28 cellular contexts compared by ENCODE assay signal in genomic region chr4:174926958-174927357, GRCh38. TPM values are rescaled to one million over a fixed set of nuclear protein-coding genes. Genes with fewer than 3 reads are reported as not detected.
"Had no signal": no experiment of that assay in that cellular context is flagged by ENCODE, and none has a peak within 500 bp of the region (broad histone marks: within the 10 kb centered on the region; RNA-seq: fewer than 3 reads in every experiment).

No MANE protein-coding gene starts in this region.

- H3K9me3 Mint-ChIP-seq: activated CD4-positive, alpha-beta T cell treated with anti-CD3 and anti-CD28 coated beads, Interleukin-2, amount 10 ng/mL, durations not matched to agents 7 days and 5 days; activated T-cell treated with anti-CD3 and anti-CD28 coated beads, Interleukin-2, amount 50 U/mL, for 4 hours; neural progenitor cell had no signal

- DNase-seq: activated CD4-positive, alpha-beta T cell treated with anti-CD3 and anti-CD28 coated beads, Interleukin-2, amount 10 ng/mL, durations not matched to agents 7 days and 5 days; activated CD8-positive, alpha-beta T cell treated with anti-CD3 and anti-CD28 coated beads, Interleukin-2, amount 10 ng/mL, durations not matched to agents 7 days and 5 days; activated effector memory CD4-positive, alpha-beta T cell treated with Interleukin-2 at 50 U/mL for 16 hours; activated naive CD4-positive, alpha-beta T cell treated with anti-CD3 and anti-CD28 coated beads, Interleukin-2, amount 50 U/mL, for 16 hours; activated T-cell treated with anti-CD3 and anti-CD28 coated beads, Interleukin-2, amount 50 U/mL, for 4 hours; aorta; brain microvascular endothelial cell; gastrocnemius medialis; head of caudate nucleus; kidney; left ventricle myocardium inferior; mesenchymal stem cell; mucosa of descending colon; naive thymus-derived CD4-positive, alpha-beta T cell; stimulated activated CD4-positive, alpha-beta T cell treated with anti-CD3 and anti-CD28 coated beads, Interleukin-12 subunit alpha, Interleukin-12 subunit beta, amount 100 ng/mL, for 4 hours; stimulated activated CD4-positive, alpha-beta T cell treated with anti-CD3 and anti-CD28 coated beads, Interleukin-1b, Interleukin-23, amount 100 ng/mL, for 48 hours; stimulated activated naive CD8-positive, alpha-beta T cell treated with anti-CD3 and anti-CD28 coated beads, Interleukin-15, Interleukin-2, amounts not matched to agents 100 U/mL and 50 U/mL, for 24 hours; substantia nigra; T-helper 9 cell; tibial artery had no signal

- H3K4me3 Mint-ChIP-seq: activated CD4-positive, alpha-beta T cell treated with anti-CD3 and anti-CD28 coated beads, Interleukin-2, amount 10 ng/mL, durations not matched to agents 7 days and 5 days; activated CD8-positive, alpha-beta T cell treated with anti-CD3 and anti-CD28 coated beads, Interleukin-2, amount 10 ng/mL, durations not matched to agents 7 days and 5 days; activated T-cell treated with anti-CD3 and anti-CD28 coated beads, Interleukin-2, amount 50 U/mL, for 4 hours; central memory CD8-positive, alpha-beta T cell; naive thymus-derived CD4-positive, alpha-beta T cell; neural progenitor cell had no signal

- H3K9ac ChIP-seq: neural progenitor cell had no signal

- H3K4me1 ChIP-seq: gastrocnemius medialis, left ventricle myocardium inferior, neural progenitor cell, prostate gland, right atrium auricular region, tibial artery had no signal

- H3K4me3 ChIP-seq: coronary artery, gastrocnemius medialis, left ventricle myocardium inferior, mucosa of descending colon, neural progenitor cell, prostate gland, right atrium auricular region, tibial artery had no signal

- H3K27me3 Mint-ChIP-seq: activated CD4-positive, alpha-beta T cell treated with anti-CD3 and anti-CD28 coated beads, Interleukin-2, amount 10 ng/mL, durations not matched to agents 7 days and 5 days; central memory CD8-positive, alpha-beta T cell; naive thymus-derived CD4-positive, alpha-beta T cell had no signal

- H3K4me1 Mint-ChIP-seq: activated CD4-positive, alpha-beta T cell treated with anti-CD3 and anti-CD28 coated beads, Interleukin-2, amount 10 ng/mL, durations not matched to agents 7 days and 5 days; central memory CD8-positive, alpha-beta T cell; naive thymus-derived CD4-positive, alpha-beta T cell; neural progenitor cell had no signal

- H3K36me3 Mint-ChIP-seq: naive thymus-derived CD4-positive, alpha-beta T cell; neural progenitor cell had no signal

- H3K36me3 ChIP-seq: brain microvascular endothelial cell, gastrocnemius medialis, left ventricle myocardium inferior, neural progenitor cell, prostate gland, right atrium auricular region, tibial artery had no signal

- H3K4me2 ChIP-seq: neural progenitor cell had no signal

- ATAC-seq: activated CD4-positive, CD25-positive, alpha-beta regulatory T cell treated with anti-CD3 and anti-CD28 coated beads, Interleukin-2, amount 50 U/mL, for 24 hours; activated CD8-positive, alpha-beta T cell treated with anti-CD3 and anti-CD28 coated beads, Interleukin-2, amount 10 ng/mL, durations not matched to agents 7 days and 5 days; activated T-cell treated with anti-CD3 and anti-CD28 coated beads, Interleukin-2, amount 50 U/mL, for 4 hours; gastrocnemius medialis; mucosa of descending colon; naive thymus-derived CD4-positive, alpha-beta T cell; stimulated activated naive CD8-positive, alpha-beta T cell treated with anti-CD3 and anti-CD28 coated beads, Interleukin-15, Interleukin-2, amounts not matched to agents 100 U/mL and 50 U/mL, for 24 hours had no signal

- H3K27me3 ChIP-seq: brain microvascular endothelial cell, gastrocnemius medialis, neural progenitor cell, right atrium auricular region, tibial artery had no signal

- H3K27ac Mint-ChIP-seq: activated CD4-positive, alpha-beta T cell treated with anti-CD3 and anti-CD28 coated beads, Interleukin-2, amount 10 ng/mL, durations not matched to agents 7 days and 5 days; activated CD8-positive, alpha-beta T cell treated with anti-CD3 and anti-CD28 coated beads, Interleukin-2, amount 10 ng/mL, durations not matched to agents 7 days and 5 days; naive thymus-derived CD4-positive, alpha-beta T cell; neural progenitor cell had no signal

- H3K27ac ChIP-seq: brain microvascular endothelial cell, coronary artery, gastrocnemius medialis, left ventricle myocardium inferior, neural progenitor cell, prostate gland, right atrium auricular region, tibial artery had no signal

- H3K9me3 ChIP-seq: gastrocnemius medialis, left ventricle myocardium inferior, prostate gland, right atrium auricular region, tibial artery had no signal

- H2AFZ ChIP-seq: neural progenitor cell had no signal

RNA-seq across cellular contexts. Expression of gene ADAM29, which starts 8.8 kb away (rescaled TPM):
- total RNA-seq: activated CD4-positive, alpha-beta T cell treated with anti-CD3 and anti-CD28 coated beads, Interleukin-2, amount 10 ng/mL, durations not matched to agents 7 days and 5 days; activated CD8-positive, alpha-beta T cell treated with anti-CD3 and anti-CD28 coated beads, Interleukin-2, amount 10 ng/mL, durations not matched to agents 7 days and 5 days; activated T-cell treated with anti-CD3 and anti-CD28 coated beads, Interleukin-2, amount 50 U/mL, for 4 hours; aorta; gastrocnemius medialis; kidney; left ventricle myocardium inferior; mucosa of descending colon; naive thymus-derived CD4-positive, alpha-beta T cell; osteoblast; right atrium auricular region had no signal
- polyA plus RNA-seq: aorta; esophagus; naive thymus-derived CD4-positive, alpha-beta T cell had no signal
